Comparison of ENCODE assay signal across 21 cellular contexts in the genomic region with DNA sequence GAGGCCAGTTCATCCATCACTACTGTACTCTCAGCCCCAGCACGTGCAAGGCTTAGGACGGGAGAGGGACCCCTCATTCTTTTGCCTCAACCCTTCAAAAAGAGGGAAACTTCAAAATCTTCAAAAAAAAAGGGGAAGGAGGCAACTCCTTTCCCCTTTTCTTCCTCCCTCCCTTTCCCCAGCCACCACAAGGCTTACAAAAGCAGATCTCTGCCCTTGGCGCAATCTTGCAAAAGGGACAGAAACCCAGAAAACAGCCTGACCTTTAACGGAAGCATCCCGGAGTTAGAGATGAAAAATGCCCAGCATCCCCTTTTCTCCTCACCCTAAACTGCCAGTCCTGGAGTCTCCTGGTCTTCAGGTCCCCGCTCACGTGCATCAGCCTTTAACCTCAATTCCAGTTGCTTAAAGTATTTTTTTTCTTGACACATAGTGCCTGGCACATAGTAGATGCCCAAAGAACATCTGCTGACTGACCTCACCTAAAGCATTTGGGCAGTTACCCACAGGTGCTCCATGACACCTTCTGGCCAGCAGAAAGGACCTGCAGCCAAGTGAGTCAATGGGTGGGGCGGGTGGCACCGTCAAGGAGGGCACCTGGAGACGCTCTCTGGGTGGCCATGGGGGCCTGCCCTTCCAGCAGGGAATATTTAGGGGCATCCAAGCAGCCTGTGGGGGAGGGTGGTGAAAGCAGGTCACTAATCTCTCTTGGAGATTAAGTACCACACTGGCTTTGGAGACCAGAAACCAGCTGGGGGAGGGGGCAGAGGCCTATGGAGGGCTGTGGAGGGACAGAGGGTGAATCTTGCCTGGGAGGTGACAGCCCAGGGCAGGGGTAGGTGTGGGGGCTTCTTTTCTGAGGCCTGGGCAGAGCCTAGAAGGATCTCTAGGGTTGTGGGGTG. TPM values are rescaled to one million over a fixed set of nuclear protein-coding genes. Genes with fewer than 3 reads are reported as not detected.
DNase-seq lines count a peak whose midpoint lies in the region; ATAC-seq, FAIRE-seq and TF ChIP-seq lines count a peak whose summit lies in the region.
"Had no signal": no experiment of that assay in that cellular context is flagged by ENCODE, and none has a peak within 500 bp of the region (broad histone marks: within the 10 kb centered on the region; RNA-seq: fewer than 3 reads in every experiment).

No MANE protein-coding gene starts in this region.

- no peak overlapping the region for H2BK5ac ChIP-seq in H1 (ENCODE audit: low read depth, low read length)

- H3K14ac ChIP-seq in H1 (ENCODE audit: insufficient read length) = no peak overlapping the region

- H2BK20ac ChIP-seq in H1 (ENCODE audit: low read length) = no peak overlapping the region

- H3K4me1 ChIP-seq in DND-41 (ENCODE audit: insufficient read depth, low read length) (peaks cover 18% of the 10 kb centered on the region), H1 (replicated peaks in 1 of 4; ENCODE audit: control insufficient read depth in 3 of 4, insufficient read depth in 4 of 4, low read length in 3 of 4) (peaks cover 2 to 49% (median 17%) of the 10 kb centered on the region in 4 experiments), neutrophil (ENCODE audit: control insufficient read depth in 1 of 2, insufficient read depth in 1 of 2, low read depth in 1 of 2, low read length in 1 of 2) (peaks cover 77 to 84% of the 10 kb centered on the region in 2 experiments)
- H3K4me1 ChIP-seq: ascending aorta, right atrium auricular region had no signal

- H3K36me3 Mint-ChIP-seq in activated CD8-positive, alpha-beta T cell treated with anti-CD3 and anti-CD28 coated beads, Interleukin-2, amount 10 ng/mL, durations not matched to agents 7 days and 5 days (ENCODE audit: low read depth) = no peaks in the 10 kb centered on the region
- H3K36me3 Mint-ChIP-seq: natural killer cell had no signal

- H3K23ac ChIP-seq in H1 (ENCODE audit: insufficient read length) = no peak overlapping the region

- H3K79me1 ChIP-seq in H1 (ENCODE audit: low read depth, low read length) = peaks cover 42% of the 10 kb centered on the region

- H3K56ac ChIP-seq in H1 (replicated peaks; ENCODE audit: insufficient read length, low read depth, low read length) = no peak overlapping the region

- H3K23me2 ChIP-seq in H1 (ENCODE audit: low read depth, low read length) = no peaks in the 10 kb centered on the region

- no peak overlapping the region for H3K9ac ChIP-seq in DND-41 (ENCODE audit: low read depth, low read length)
- H3K9ac ChIP-seq in H1 (replicated peaks in 1 of 4; ENCODE audit: extremely low read depth in 1 of 4, low read depth in 3 of 4, low read length in 3 of 4) = no peak overlapping the region

- H4K8ac ChIP-seq in H1 (ENCODE audit: extremely low read depth, insufficient read depth, low read length) = no peak overlapping the region

- no peak overlapping the region for H2BK120ac ChIP-seq in H1 (replicated peaks; ENCODE audit: low read depth, low read length)

- H2AFZ ChIP-seq in DND-41 (ENCODE audit: low read depth, low read length) = no peak overlapping the region
- H2AFZ ChIP-seq in H1 (ENCODE audit: low read length) = no peak overlapping the region
- H2AFZ ChIP-seq: GM23338 had no signal

- TF ChIP-seq EP300 in H1 (IDR thresholded peaks at IDR 0.05; ENCODE audit: borderline replicate concordance in 1 of 2, low read depth in 2 of 2, low read length in 2 of 2) = no peak

- peaks cover 25% of the 10 kb centered on the region for H3K27me3 Mint-ChIP-seq in activated CD8-positive, alpha-beta T cell treated with anti-CD3 and anti-CD28 coated beads, Interleukin-2, amount 10 ng/mL, durations not matched to agents 7 days and 5 days (ENCODE audit: low read depth)

- H2AK5ac ChIP-seq in H1 (ENCODE audit: low read depth, low read length) = no peak overlapping the region

- H3K9me3 Mint-ChIP-seq in activated CD8-positive, alpha-beta T cell treated with anti-CD3 and anti-CD28 coated beads, Interleukin-2, amount 10 ng/mL, durations not matched to agents 7 days and 5 days (ENCODE audit: insufficient read depth) = no peaks in the 10 kb centered on the region
- H3K9me3 Mint-ChIP-seq: activated B cell treated with CpG ODN at 0.5 μM for 24 hours, GM23338, natural killer cell had no signal

- FAIRE-seq in H1 (lab: Jason Lieb, UNC) = no peak
- FAIRE-seq: D721Med had no signal

- no peak overlapping the region for H4K91ac ChIP-seq in H1 (replicated peaks; ENCODE audit: insufficient read length, low read length)

- H2BK12ac ChIP-seq in H1 (ENCODE audit: low read depth, low read length) = no peak overlapping the region

- ATAC-seq in DND-41 (ENCODE audit: insufficient read depth, low read depth) = peak; percentile 29; the same call in 1 of the 3 replicates
- ATAC-seq in activated CD8-positive, alpha-beta T cell treated with anti-CD3 and anti-CD28 coated beads, Interleukin-2, amount 10 ng/mL, durations not matched to agents 7 days and 5 days = no peak
- no peak for ATAC-seq in HG03025 (IDR thresholded peaks at IDR 0.05; ENCODE audit: low FRiP score, unreplicated experiment)
- ATAC-seq in GM18870 (IDR thresholded peaks at IDR 0.05; ENCODE audit: unreplicated experiment) = no peak
- ATAC-seq: GM23338, natural killer cell had no signal

- H4K20me1 ChIP-seq in DND-41 (ENCODE audit: insufficient read depth, low read length) = peaks cover 13% of the 10 kb centered on the region
- H4K20me1 ChIP-seq in H1 (replicated peaks in 1 of 2; ENCODE audit: control insufficient read depth in 1 of 2, insufficient read depth in 2 of 2, low read length in 2 of 2) = peaks cover 65 to 79% of the 10 kb centered on the region in 2 experiments

- H3K4ac ChIP-seq in H1 (replicated peaks; ENCODE audit: insufficient read length, low read depth, low read length) = no peak overlapping the region

- H3K4me2 ChIP-seq in DND-41 (ENCODE audit: insufficient read depth, low read length) (no peak overlapping the region), H1 (ENCODE audit: insufficient read depth in 1 of 2, low read depth in 2 of 2, low read length in 2 of 2) (no peak overlapping the region)
- H3K4me2 ChIP-seq: GM23338 had no signal

- TF ChIP-seq POLR2A in H1 (IDR thresholded peaks at IDR 0.05; ENCODE audit: control extremely low read depth in 1 of 2, low read depth in 2 of 2, low read length in 2 of 2) = no peak

- H3K4me3 Mint-ChIP-seq in activated CD8-positive, alpha-beta T cell treated with anti-CD3 and anti-CD28 coated beads, Interleukin-2, amount 10 ng/mL, durations not matched to agents 7 days and 5 days = no peak overlapping the region
- H3K4me3 Mint-ChIP-seq: activated B cell treated with CpG ODN at 0.5 μM for 24 hours, GM23338, natural killer cell had no signal

- H3K27me3 ChIP-seq in DND-41 (ENCODE audit: insufficient read depth, low read length, poor library complexity) = peaks cover 17% of the 10 kb centered on the region
- no peaks in the 10 kb centered on the region for H3K27me3 ChIP-seq in H1 (replicated peaks in 1 of 4; ENCODE audit: control insufficient read depth in 3 of 4, extremely low read depth in 1 of 4, insufficient read depth in 3 of 4, low read length in 3 of 4)
- H3K27me3 ChIP-seq in neutrophil = no peaks in the 10 kb centered on the region
- H3K27me3 ChIP-seq: ascending aorta, right atrium auricular region had no signal

- peaks cover 2% of the 10 kb centered on the region for H3K4me1 Mint-ChIP-seq in activated CD8-positive, alpha-beta T cell treated with anti-CD3 and anti-CD28 coated beads, Interleukin-2, amount 10 ng/mL, durations not matched to agents 7 days and 5 days (ENCODE audit: low read depth)
- H3K4me1 Mint-ChIP-seq: activated B cell treated with CpG ODN at 0.5 μM for 24 hours had no signal

- POLR2A ChIA-PET in H1 (lab: Charles Lee; ENCODE audit: partially characterized antibody) = interaction anchor here (1.2 kb wide), 1 partner anchor 9 kb away, joined by 3 read pairs; no protein-coding TSS in a partner anchor
- POLR2A ChIA-PET in activated CD8-positive, alpha-beta T cell treated with anti-CD3 and anti-CD28 coated beads, Interleukin-2, amount 10 ng/mL, durations not matched to agents 7 days and 5 days (lab: Charles Lee) = no interaction called here

- H3K79me2 ChIP-seq in DND-41 (ENCODE audit: insufficient read depth, low read length) (no peaks in the 10 kb centered on the region), H1 (ENCODE audit: control insufficient read depth in 1 of 2, insufficient read depth in 2 of 2, low read length in 2 of 2) (peaks cover 8 to 88% of the 10 kb centered on the region in 2 experiments; a peak in 3 of 4 replicates)

- no peaks in the 10 kb centered on the region for H3K9me3 ChIP-seq in DND-41 (ENCODE audit: insufficient read depth, low read length, severe bottlenecking)
- H3K9me3 ChIP-seq in H1 (ENCODE audit: insufficient read depth in 2 of 2, low read depth in 1 of 2, low read length in 1 of 2) = no peaks in the 10 kb centered on the region
- H3K9me3 ChIP-seq in neutrophil = no peaks in the 10 kb centered on the region
- H3K9me3 ChIP-seq: ascending aorta, right atrium auricular region had no signal

- H3K27ac ChIP-seq in DND-41 (ENCODE audit: low read length) (no peak overlapping the region), H1 (ENCODE audit: low read depth, low read length) (no peak overlapping the region), neutrophil (peak overlapping the region; percentile 92)
- H3K27ac ChIP-seq: ascending aorta, epithelial cell of prostate, right atrium auricular region had no signal

- WGBS in H1 (ENCODE audit: extremely low coverage in 1 of 2, insufficient coverage in 1 of 2, insufficient read length in 1 of 2, insufficient replicate concordance in 2 of 2, low coverage in 1 of 2, low lambda C conversion rate in 2 of 2, missing lambda C conversion rate in 1 of 2), 2 experiments = 80% methylated on average over 10 of the region's 10 CpGs; no CpG with 5 or more reads in 1 of the 2 experiments

- no peak overlapping the region for H3K27ac Mint-ChIP-seq in activated CD8-positive, alpha-beta T cell treated with anti-CD3 and anti-CD28 coated beads, Interleukin-2, amount 10 ng/mL, durations not matched to agents 7 days and 5 days
- H3K27ac Mint-ChIP-seq: activated B cell treated with CpG ODN at 0.5 μM for 24 hours, GM23338, natural killer cell had no signal

- H3K18ac ChIP-seq in H1 (ENCODE audit: extremely low read depth, low read length) = no peak overlapping the region; the same call in 1 of the 2 replicates

- no peak overlapping the region for H2BK15ac ChIP-seq in H1 (ENCODE audit: low read length)

- no peak overlapping the region for H4K5ac ChIP-seq in H1 (ENCODE audit: insufficient read length, low read depth, low read length)

- TF ChIP-seq CTCF in DND-41 (IDR thresholded peaks at IDR 0.05; ENCODE audit: borderline replicate concordance, extremely low read depth, low read length, poor library complexity, severe bottlenecking) (no peak), H1 (IDR thresholded peaks at IDR 0.05; ENCODE audit: control extremely low read depth in 1 of 3, insufficient read depth in 1 of 3, low read depth in 1 of 3, low read length in 3 of 3) (no peak), neutrophil (IDR thresholded peaks at IDR 0.05) (no peak)

- CTCF ChIA-PET in H1 (lab: Charles Lee; ENCODE audit: partially characterized antibody) = interaction anchor here (0.7 to 14.0 kb wide), 11 partner anchors 7 to 112 kb away, joined by 3 to 171 read pairs (median 3); partner anchors contain the start of gene NECTIN1
- CTCF ChIA-PET in activated CD8-positive, alpha-beta T cell treated with anti-CD3 and anti-CD28 coated beads, Interleukin-2, amount 10 ng/mL, durations not matched to agents 7 days and 5 days (lab: Charles Lee) = interaction anchor here (0.9 kb wide), 1 partner anchor 16 kb away, joined by 3 read pairs; the partner anchor contains the start of gene NECTIN1

- no peak for TF ChIP-seq RAD21 in H1 (IDR thresholded peaks at IDR 0.05 in 1 of 2, conservative IDR thresholded peaks at IDR 0.05 in 1 of 2; ENCODE audit: low read depth in 2 of 2, low read length in 2 of 2)

- H3K36me3 ChIP-seq in DND-41 (ENCODE audit: insufficient read depth, low read length) (no peaks in the 10 kb centered on the region), H1 (ENCODE audit: control insufficient read depth in 2 of 4, insufficient read depth in 4 of 4, low read length in 3 of 4) (no peaks in the 10 kb centered on the region), neutrophil (no peaks in the 10 kb centered on the region)
- H3K36me3 ChIP-seq: ascending aorta, right atrium auricular region had no signal

- H3K4me3 ChIP-seq in DND-41 (ENCODE audit: low read depth in 1 of 2, low read length in 2 of 2) (no peak overlapping the region), H1 (ENCODE audit: extremely low read depth in 1 of 4, insufficient read depth in 2 of 4, low read depth in 3 of 4, low read length in 4 of 4) (no peak overlapping the region), neutrophil (ENCODE audit: low read depth in 1 of 2, low read length in 1 of 2) (peak overlapping the region; percentile 21 to 57)
- H3K4me3 ChIP-seq: ascending aorta, GM23338, lung, right atrium auricular region had no signal

- DNase-seq in DND-41 (no peak), NCI-H82 treated with DMSO at 0.1 percent for 48 hours (lab: John Stamatoyannopoulos, UW; ENCODE audit: unreplicated experiment) (peak; percentile 72), H1 (ENCODE audit: low read depth in 1 of 2, low spot score in 2 of 2) (no peak), foreskin melanocyte (no peak)
- DNase-seq in activated CD8-positive, alpha-beta T cell treated with anti-CD3 and anti-CD28 coated beads, Interleukin-2, amount 10 ng/mL, durations not matched to agents 7 days and 5 days = no peak
- DNase-seq: activated B cell treated with CpG ODN at 0.5 μM for 24 hours; activated effector memory CD4-positive, alpha-beta T cell treated with Interleukin-2 at 50 U/mL for 16 hours; cortex of kidney; Karpas-422; natural killer cell; NCI-H1930; SW 1271 had no signal

RNA-seq across cellular contexts. Expression of gene NECTIN1, which starts 16.3 kb away (rescaled TPM):
- 97.6 and 97.7 TPM in 2 replicates for total RNA-seq in H1 (2021; fragmentation: NEBNext Ultra II Directional; extraction: Animal tissue kit (Norgen Biotek cat#: 25700))
- 43.2 and 63.0 TPM in 2 replicates for polyA plus RNA-seq in H1 (2011; rRNA removed)
- 43.8 TPM for polyA plus RNA-seq in H1 (2011; cell fraction: cytosol; rRNA removed)
- 74.6 TPM for polyA plus RNA-seq in H1 (2011; cell fraction: nucleus; rRNA removed)
- polyA plus RNA-seq in H1 (2012, experiment 1 of 2) = 69.0 to 102 TPM (median 89.4 TPM) in 4 replicates
- polyA plus RNA-seq in H1 (2012, experiment 2 of 2) = 73.5 TPM
- 93.0 TPM for polyA plus RNA-seq in H1 (2013, experiment 1 of 2)
- polyA plus RNA-seq in H1 (2013, experiment 2 of 2) = 97.4 TPM
- 104 and 120 TPM in 2 replicates for polyA minus RNA-seq in H1 (2011; rRNA and poly(A)+ RNA removed)
- 68.6 TPM for polyA minus RNA-seq in H1 (2011; cell fraction: cytosol; rRNA and poly(A)+ RNA removed)
- polyA minus RNA-seq in H1 (2011; cell fraction: nucleus; rRNA and poly(A)+ RNA removed) = 58.5 TPM
- under 1 TPM; 0.34 to 0.39 TPM for total RNA-seq in activated CD8-positive, alpha-beta T cell treated with anti-CD3 and anti-CD28 coated beads, Interleukin-2, amount 10 ng/mL, durations not matched to agents 7 days and 5 days

Comparison
In these comparisons a context has a peak if more than half of its experiments do, and no peak if none do; other contexts are left out.
1. H3K4me3 ChIP-seq: peak in neutrophil (2 of 2); none in DND-41 (0 of 2) and H1 (0 of 4).
2. RNA of gene NECTIN1, which starts 16.3 kb away (total RNA-seq): 97.6 to 97.7 TPM in H1; 0.34 to 0.39 TPM in activated CD8-positive, alpha-beta T cell treated with anti-CD3 and anti-CD28 coated beads, Interleukin-2, amount 10 ng/mL, durations not matched to agents 7 days and 5 days; every median in the first group is over 10 times any median in the second.